Comparison of ENCODE assay signal across 8 cellular contexts in the genomic region with DNA sequence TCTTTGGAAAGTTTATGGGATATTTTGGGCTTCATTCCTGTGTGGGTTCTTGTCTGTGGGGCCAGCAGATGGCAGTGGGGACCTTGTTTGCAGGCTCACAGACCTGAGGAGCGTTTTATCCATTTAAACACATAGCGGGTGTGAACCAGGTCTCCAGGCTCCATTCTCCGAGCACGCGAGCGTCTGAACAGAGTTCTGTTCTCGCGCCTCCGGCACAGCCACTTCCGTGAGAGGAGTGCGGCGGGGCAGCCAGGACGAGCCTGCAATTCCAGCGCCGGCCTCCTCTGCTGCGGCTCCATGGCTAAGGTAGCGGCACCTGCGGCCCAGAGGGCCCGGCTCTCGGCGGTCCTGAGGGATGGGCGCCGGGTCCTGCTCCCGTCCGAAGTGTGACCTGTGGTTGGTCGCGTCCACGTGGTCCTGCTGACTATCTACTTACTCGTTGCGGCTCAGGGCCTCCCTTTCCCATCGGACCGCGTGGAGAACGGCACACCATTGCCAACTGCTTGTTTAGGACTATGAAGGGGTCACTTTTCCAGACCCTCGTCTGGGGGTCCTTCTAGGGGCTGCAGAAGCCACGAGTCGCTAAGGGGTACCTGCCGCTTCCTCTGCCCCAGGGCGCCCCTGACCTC. TPM values are rescaled to one million over a fixed set of nuclear protein-coding genes. Genes with fewer than 3 reads are reported as not detected.
DNase-seq lines count a peak whose midpoint lies in the region; ATAC-seq and TF ChIP-seq lines count a peak whose summit lies in the region.

No MANE protein-coding gene starts in this region.

- CTCF ChIA-PET in activated CD4-positive, alpha-beta T cell treated with anti-CD3 and anti-CD28 coated beads, Interleukin-2, amount 10 ng/mL, durations not matched to agents 7 days and 5 days (lab: Charles Lee), result no interaction called here
- CTCF ChIA-PET in WTC11 (lab: Charles Lee), result interaction anchor here (0.6 to 2.0 kb wide), 7 partner anchors 8 to 1079 kb away, joined by 3 to 7 read pairs (median 4); a partner anchor contains a TSS

- intact Hi-C loops in Right ventricle myocardium superior (cut with DNase I), result loop anchor here (5.0 to 10.0 kb wide), 3 partner anchors 113 to 230 kb away; a partner anchor contains a TSS

- ATAC-seq in WTC11, result peak; percentile 15
- ATAC-seq in Right ventricle myocardium superior (ENCODE audit: poor library complexity), result peak; percentile 18
- no peak for ATAC-seq in stimulated activated effector memory CD8-positive, alpha-beta T cell treated with anti-CD3 and anti-CD28 coated beads, Interleukin-12 subunit alpha, Interleukin-12 subunit beta, amount 100 ng/mL, for 72 hours
- no peak for ATAC-seq in GM21360 (IDR thresholded peaks at IDR 0.05; ENCODE audit: unreplicated experiment)

- no peaks in the 10 kb centered on the region for H3K9me3 Mint-ChIP-seq in activated CD4-positive, alpha-beta T cell treated with anti-CD3 and anti-CD28 coated beads, Interleukin-2, amount 10 ng/mL, durations not matched to agents 7 days and 5 days
- H3K9me3 Mint-ChIP-seq in WTC11, result peaks cover 4% of the 10 kb centered on the region
- no peaks in the 10 kb centered on the region for H3K9me3 Mint-ChIP-seq in stimulated activated effector memory CD8-positive, alpha-beta T cell treated with anti-CD3 and anti-CD28 coated beads, Interleukin-12 subunit alpha, Interleukin-12 subunit beta, amount 100 ng/mL, for 72 hours

- peak overlapping the region; percentile 28 for H3K4me3 Mint-ChIP-seq in activated CD4-positive, alpha-beta T cell treated with anti-CD3 and anti-CD28 coated beads, Interleukin-2, amount 10 ng/mL, durations not matched to agents 7 days and 5 days
- H3K4me3 Mint-ChIP-seq in WTC11, result peak overlapping the region; percentile 56
- H3K4me3 Mint-ChIP-seq in stimulated activated effector memory CD8-positive, alpha-beta T cell treated with anti-CD3 and anti-CD28 coated beads, Interleukin-12 subunit alpha, Interleukin-12 subunit beta, amount 100 ng/mL, for 72 hours, result peak overlapping the region; percentile 42

- peaks cover 6% of the 10 kb centered on the region for H3K4me1 Mint-ChIP-seq in activated CD4-positive, alpha-beta T cell treated with anti-CD3 and anti-CD28 coated beads, Interleukin-2, amount 10 ng/mL, durations not matched to agents 7 days and 5 days
- H3K4me1 Mint-ChIP-seq in WTC11, result peaks cover 44% of the 10 kb centered on the region
- peaks cover 7% of the 10 kb centered on the region for H3K4me1 Mint-ChIP-seq in stimulated activated effector memory CD8-positive, alpha-beta T cell treated with anti-CD3 and anti-CD28 coated beads, Interleukin-12 subunit alpha, Interleukin-12 subunit beta, amount 100 ng/mL, for 72 hours

- no peak for TF ChIP-seq CTCF in WTC11 (IDR thresholded peaks at IDR 0.05)

- H3K27ac Mint-ChIP-seq in activated CD4-positive, alpha-beta T cell treated with anti-CD3 and anti-CD28 coated beads, Interleukin-2, amount 10 ng/mL, durations not matched to agents 7 days and 5 days, result no peak overlapping the region
- no peak overlapping the region for H3K27ac Mint-ChIP-seq in WTC11
- H3K27ac Mint-ChIP-seq in stimulated activated effector memory CD8-positive, alpha-beta T cell treated with anti-CD3 and anti-CD28 coated beads, Interleukin-12 subunit alpha, Interleukin-12 subunit beta, amount 100 ng/mL, for 72 hours, result no peak overlapping the region

- DNase-seq in activated CD4-positive, alpha-beta T cell treated with anti-CD3 and anti-CD28 coated beads, Interleukin-2, amount 10 ng/mL, durations not matched to agents 7 days and 5 days, result no peak
- DNase-seq in activated CD4-positive, alpha-beta T cell treated with anti-CD3 and anti-CD28 coated beads for 1 hour, result no peak
- DNase-seq in WTC11 (ENCODE audit: low spot score) (peak; percentile 63), Right ventricle myocardium superior (no peak), putamen (ENCODE audit: low spot score) (no peak)
- no peak for DNase-seq in stimulated activated effector memory CD8-positive, alpha-beta T cell treated with anti-CD3 and anti-CD28 coated beads, Interleukin-12 subunit alpha, Interleukin-12 subunit beta, amount 100 ng/mL, for 72 hours (ENCODE audit: low spot score in 2 of 2)
- DNase-seq in effector CD4-positive, alpha-beta T cell, result no peak

- H3K36me3 Mint-ChIP-seq in activated CD4-positive, alpha-beta T cell treated with anti-CD3 and anti-CD28 coated beads, Interleukin-2, amount 10 ng/mL, durations not matched to agents 7 days and 5 days (ENCODE audit: low read depth), result no peaks in the 10 kb centered on the region
- H3K36me3 Mint-ChIP-seq in WTC11, result peaks cover 2% of the 10 kb centered on the region; the same call in 1 of the 2 replicates
- H3K36me3 Mint-ChIP-seq in stimulated activated effector memory CD8-positive, alpha-beta T cell treated with anti-CD3 and anti-CD28 coated beads, Interleukin-12 subunit alpha, Interleukin-12 subunit beta, amount 100 ng/mL, for 72 hours, result no peaks in the 10 kb centered on the region

- POLR2A ChIA-PET in activated CD4-positive, alpha-beta T cell treated with anti-CD3 and anti-CD28 coated beads, Interleukin-2, amount 10 ng/mL, durations not matched to agents 7 days and 5 days (lab: Charles Lee), result interaction anchor here (0.6 kb wide), 1 partner anchor 188 kb away, joined by 3 read pairs; no protein-coding TSS in a partner anchor
- POLR2A ChIA-PET in WTC11 (lab: Charles Lee), result interaction anchor here (0.7 kb wide), 1 partner anchor 43 kb away, joined by 3 read pairs; no protein-coding TSS in a partner anchor

- H3K27me3 Mint-ChIP-seq in activated CD4-positive, alpha-beta T cell treated with anti-CD3 and anti-CD28 coated beads, Interleukin-2, amount 10 ng/mL, durations not matched to agents 7 days and 5 days, result peaks cover 41% of the 10 kb centered on the region
- H3K27me3 Mint-ChIP-seq in WTC11 (ENCODE audit: low read depth), result peaks cover 33% of the 10 kb centered on the region

TF ChIP-seq in WTC11, 78 proteins besides CTCF, POLR2A, EP300 and RAD21 (continues in another document):
- TF ChIP-seq, protein P1, sequence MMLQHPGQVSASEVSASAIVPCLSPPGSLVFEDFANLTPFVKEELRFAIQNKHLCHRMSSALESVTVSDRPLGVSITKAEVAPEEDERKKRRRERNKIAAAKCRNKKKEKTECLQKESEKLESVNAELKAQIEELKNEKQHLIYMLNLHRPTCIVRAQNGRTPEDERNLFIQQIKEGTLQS (CRISPR knock-in tag; conservative IDR thresholded peaks at IDR 0.05), result no peak
- TF ChIP-seq CREB1 (CRISPR knock-in tag; IDR thresholded peaks at IDR 0.05) (no peak), ESRRA (CRISPR knock-in tag; IDR thresholded peaks at IDR 0.05; ENCODE audit: borderline replicate concordance) (no peak)
- TF ChIP-seq, protein P2, sequence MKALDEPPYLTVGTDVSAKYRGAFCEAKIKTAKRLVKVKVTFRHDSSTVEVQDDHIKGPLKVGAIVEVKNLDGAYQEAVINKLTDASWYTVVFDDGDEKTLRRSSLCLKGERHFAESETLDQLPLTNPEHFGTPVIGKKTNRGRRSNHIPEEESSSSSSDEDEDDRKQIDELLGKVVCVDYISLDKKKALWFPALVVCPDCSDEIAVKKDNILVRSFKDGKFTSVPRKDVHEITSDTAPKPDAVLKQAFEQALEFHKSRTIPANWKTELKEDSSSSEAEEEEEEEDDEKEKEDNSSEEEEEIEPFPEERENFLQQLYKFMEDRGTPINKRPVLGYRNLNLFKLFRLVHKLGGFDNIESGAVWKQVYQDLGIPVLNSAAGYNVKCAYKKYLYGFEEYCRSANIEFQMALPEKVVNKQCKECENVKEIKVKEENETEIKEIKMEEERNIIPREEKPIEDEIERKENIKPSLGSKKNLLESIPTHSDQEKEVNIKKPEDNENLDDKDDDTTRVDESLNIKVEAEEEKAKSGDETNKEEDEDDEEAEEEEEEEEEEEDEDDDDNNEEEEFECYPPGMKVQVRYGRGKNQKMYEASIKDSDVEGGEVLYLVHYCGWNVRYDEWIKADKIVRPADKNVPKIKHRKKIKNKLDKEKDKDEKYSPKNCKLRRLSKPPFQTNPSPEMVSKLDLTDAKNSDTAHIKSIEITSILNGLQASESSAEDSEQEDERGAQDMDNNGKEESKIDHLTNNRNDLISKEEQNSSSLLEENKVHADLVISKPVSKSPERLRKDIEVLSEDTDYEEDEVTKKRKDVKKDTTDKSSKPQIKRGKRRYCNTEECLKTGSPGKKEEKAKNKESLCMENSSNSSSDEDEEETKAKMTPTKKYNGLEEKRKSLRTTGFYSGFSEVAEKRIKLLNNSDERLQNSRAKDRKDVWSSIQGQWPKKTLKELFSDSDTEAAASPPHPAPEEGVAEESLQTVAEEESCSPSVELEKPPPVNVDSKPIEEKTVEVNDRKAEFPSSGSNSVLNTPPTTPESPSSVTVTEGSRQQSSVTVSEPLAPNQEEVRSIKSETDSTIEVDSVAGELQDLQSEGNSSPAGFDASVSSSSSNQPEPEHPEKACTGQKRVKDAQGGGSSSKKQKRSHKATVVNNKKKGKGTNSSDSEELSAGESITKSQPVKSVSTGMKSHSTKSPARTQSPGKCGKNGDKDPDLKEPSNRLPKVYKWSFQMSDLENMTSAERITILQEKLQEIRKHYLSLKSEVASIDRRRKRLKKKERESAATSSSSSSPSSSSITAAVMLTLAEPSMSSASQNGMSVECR (CRISPR knock-in tag; IDR thresholded peaks at IDR 0.05; ENCODE audit: borderline replicate concordance), result peak; percentile 45; the same call in 1 of the 2 replicates
- TF ChIP-seq, protein P3, sequence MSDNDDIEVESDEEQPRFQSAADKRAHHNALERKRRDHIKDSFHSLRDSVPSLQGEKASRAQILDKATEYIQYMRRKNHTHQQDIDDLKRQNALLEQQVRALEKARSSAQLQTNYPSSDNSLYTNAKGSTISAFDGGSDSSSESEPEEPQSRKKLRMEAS (CRISPR knock-in tag; IDR thresholded peaks at IDR 0.05), result peak; percentile 76; the same call in 1 of the 2 replicates

RNA-seq across cellular contexts. Expression of a gene that starts 7.3 kb away (rescaled TPM):
- under 1 TPM; 0.32 to 0.44 TPM for total RNA-seq in activated CD4-positive, alpha-beta T cell treated with anti-CD3 and anti-CD28 coated beads, Interleukin-2, amount 10 ng/mL, durations not matched to agents 7 days and 5 days
- 46.7 to 52.4 TPM (median 51.5 TPM) in 3 replicates for total RNA-seq in WTC11 (2021)
- 4.4 TPM for total RNA-seq in Right ventricle myocardium superior

RNA-seq across cellular contexts. Expression of a gene that starts 17.3 kb away (rescaled TPM):
- 1 to 10 TPM; 6.0 to 7.1 TPM for total RNA-seq in activated CD4-positive, alpha-beta T cell treated with anti-CD3 and anti-CD28 coated beads, Interleukin-2, amount 10 ng/mL, durations not matched to agents 7 days and 5 days
- 7.3 to 11.8 TPM (median 11.3 TPM) in 3 replicates for total RNA-seq in WTC11 (2021)
- total RNA-seq in Right ventricle myocardium superior, result 16.6 TPM

RNA-seq across cellular contexts. Expression of a gene that starts 39.7 kb away (rescaled TPM):
- total RNA-seq in activated CD4-positive, alpha-beta T cell treated with anti-CD3 and anti-CD28 coated beads, Interleukin-2, amount 10 ng/mL, durations not matched to agents 7 days and 5 days, result 10 to 100 TPM; 54.1 to 66.6 TPM
- total RNA-seq in WTC11 (2021), result 93.7 to 95.0 TPM (median 94.7 TPM) in 3 replicates
- 39.9 TPM for total RNA-seq in Right ventricle myocardium superior

RNA-seq across cellular contexts. Expression of a gene that starts 43.7 kb away (rescaled TPM):
- not detected for total RNA-seq in activated CD4-positive, alpha-beta T cell treated with anti-CD3 and anti-CD28 coated beads, Interleukin-2, amount 10 ng/mL, durations not matched to agents 7 days and 5 days
- total RNA-seq in WTC11 (2021) (0.21 to 0.26 TPM in 2 of 3 replicates, not detected in the other), Right ventricle myocardium superior (1.3 TPM)

RNA-seq across cellular contexts. Expression of a gene that starts 53.7 kb away (rescaled TPM):
- 100 to 1,000 TPM; 355 to 382 TPM for total RNA-seq in activated CD4-positive, alpha-beta T cell treated with anti-CD3 and anti-CD28 coated beads, Interleukin-2, amount 10 ng/mL, durations not matched to agents 7 days and 5 days
- total RNA-seq in WTC11 (2021) (373 to 376 TPM (median 375 TPM) in 3 replicates), Right ventricle myocardium superior (515 TPM)

Comparison
In these comparisons a context has a peak if more than half of its experiments do, and no peak if none do; other contexts are left out.
1. ATAC-seq: peak in WTC11 (single experiment) and Right ventricle myocardium superior (single experiment); none in stimulated activated effector memory CD8-positive, alpha-beta T cell treated with anti-CD3 and anti-CD28 coated beads, Interleukin-12 subunit alpha, Interleukin-12 subunit beta, amount 100 ng/mL, for 72 hours (single experiment) and GM21360 (single experiment).
2. Peak in every context shown above with its lines, with median percentiles within 50 percentile points of each other: H3K4me3 Mint-ChIP-seq.